In genomic region chr12:6570264-6570887, GRCh38 we compare ENCODE assay signal across 1 cellular context.
TF ChIP-seq lines count a peak whose summit lies in the region.

No MANE protein-coding gene starts in this region.

TF ChIP-seq in HepG2, 621 proteins besides CTCF, POLR2A, EP300 and RAD21 (continued from another document):
- no peak for TF ChIP-seq CREBL2 (CRISPR knock-in tag; IDR thresholded peaks at IDR 0.05; ENCODE audit: borderline replicate concordance)
- no peak for TF ChIP-seq ATF5 (CRISPR knock-in tag; IDR thresholded peaks at IDR 0.05; ENCODE audit: low read depth)
- TF ChIP-seq ZNF20 (CRISPR knock-in tag; IDR thresholded peaks at IDR 0.05) = no peak
- no peak for TF ChIP-seq ZNF557 (CRISPR knock-in tag; IDR thresholded peaks at IDR 0.05)
TF ChIP-seq in HepG2: peak in this region for 43.
